In the genomic region with DNA sequence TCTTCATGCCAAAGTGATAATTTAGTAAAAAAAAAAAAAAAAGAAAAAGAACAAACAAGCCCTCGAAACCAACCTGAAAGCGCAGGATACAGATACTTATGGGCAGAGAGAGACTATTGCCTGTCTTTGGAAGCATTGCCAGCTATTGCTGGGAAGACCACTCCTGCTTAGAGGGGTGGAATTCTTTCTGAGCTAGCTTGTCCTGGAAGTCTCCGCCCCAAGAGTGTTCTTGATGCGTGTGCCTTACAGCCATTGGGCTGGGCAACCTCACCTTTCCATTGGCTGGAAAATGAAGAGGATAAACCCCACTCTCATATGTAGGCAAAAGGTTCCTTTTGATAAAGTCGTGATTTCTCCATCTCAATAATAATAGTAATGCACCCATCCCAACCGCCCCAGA, we compare ENCODE assay signal across 22 cellular contexts. TPM values are rescaled to one million over a fixed set of nuclear protein-coding genes. Genes with fewer than 3 reads are reported as not detected.
"Had no signal": no experiment of that assay in that cellular context is flagged by ENCODE, and none has a peak within 500 bp of the region (broad histone marks: within the 10 kb centered on the region; RNA-seq: fewer than 3 reads in every experiment).

No MANE protein-coding gene starts in this region.

- H3K27me3 ChIP-seq: cardiac muscle cell, esophagus squamous epithelium, tibial nerve, uterus had no signal

- DNase-seq: activated CD4-positive, alpha-beta T cell treated with anti-CD3 and anti-CD28 coated beads, Interleukin-2, amount 50 U/mL, for 4 hours; activated gamma-delta T cell; activated T-cell treated with anti-CD3 and anti-CD28 coated beads, Interleukin-2, amount 50 U/mL, for 72 hours; effector CD8-positive, alpha-beta T cell; esophagus squamous epithelium; right cardiac atrium; uterus; WERI-Rb-1 had no signal

- H3K36me3 ChIP-seq: cardiac muscle cell, prostate gland, uterus, WERI-Rb-1 had no signal

- H3K4me3 Mint-ChIP-seq: activated naive CD4-positive, alpha-beta T cell treated with anti-CD3 and anti-CD28 coated beads, Interleukin-2, amount 50 U/mL, for 24 hours; activated T-cell treated with anti-CD3 and anti-CD28 coated beads, Interleukin-2, amount 50 U/mL, for 72 hours; dendritic cell treated with granulocyte-macrophage colony-stimulating factor and Interleukin-4, amounts not matched to agents 40 ng/mL and 50 ng/mL, for 4 days; neural crest cell; stimulated activated naive CD8-positive, alpha-beta T cell treated with anti-CD3 and anti-CD28 coated beads, Interleukin-15, Interleukin-2, amounts not matched to agents 100 ng/mL and 50 ng/mL, for 24 hours had no signal

- FAIRE-seq: astrocyte, islet of Langerhans had no signal

- H3K27me3 Mint-ChIP-seq: dendritic cell treated with granulocyte-macrophage colony-stimulating factor and Interleukin-4, amounts not matched to agents 40 ng/mL and 50 ng/mL, for 4 days; stimulated activated naive CD8-positive, alpha-beta T cell treated with anti-CD3 and anti-CD28 coated beads, Interleukin-15, Interleukin-2, amounts not matched to agents 100 ng/mL and 50 ng/mL, for 24 hours had no signal

- H3K9me3 Mint-ChIP-seq: activated naive CD4-positive, alpha-beta T cell treated with anti-CD3 and anti-CD28 coated beads, Interleukin-2, amount 50 U/mL, for 24 hours; activated T-cell treated with anti-CD3 and anti-CD28 coated beads, Interleukin-2, amount 50 U/mL, for 72 hours; dendritic cell treated with granulocyte-macrophage colony-stimulating factor and Interleukin-4, amounts not matched to agents 40 ng/mL and 50 ng/mL, for 4 days; neural crest cell; stimulated activated naive CD8-positive, alpha-beta T cell treated with anti-CD3 and anti-CD28 coated beads, Interleukin-15, Interleukin-2, amounts not matched to agents 100 ng/mL and 50 ng/mL, for 24 hours had no signal

- H3K4me1 Mint-ChIP-seq: activated naive CD4-positive, alpha-beta T cell treated with anti-CD3 and anti-CD28 coated beads, Interleukin-2, amount 50 U/mL, for 24 hours had no signal

- H3K9me3 ChIP-seq: esophagus squamous epithelium, prostate gland, tibial nerve, uterus had no signal

- H3K27ac ChIP-seq: cardiac muscle cell, esophagus squamous epithelium, prostate gland, skin epidermis, tibial nerve, uterus, WERI-Rb-1 had no signal

- H3K27ac Mint-ChIP-seq: activated naive CD4-positive, alpha-beta T cell treated with anti-CD3 and anti-CD28 coated beads, Interleukin-2, amount 50 U/mL, for 24 hours; activated T-cell treated with anti-CD3 and anti-CD28 coated beads, Interleukin-2, amount 50 U/mL, for 72 hours; dendritic cell treated with granulocyte-macrophage colony-stimulating factor and Interleukin-4, amounts not matched to agents 40 ng/mL and 50 ng/mL, for 4 days; stimulated activated naive CD8-positive, alpha-beta T cell treated with anti-CD3 and anti-CD28 coated beads, Interleukin-15, Interleukin-2, amounts not matched to agents 100 ng/mL and 50 ng/mL, for 24 hours had no signal

- ATAC-seq: activated T-cell treated with anti-CD3 and anti-CD28 coated beads, Interleukin-2, amount 50 U/mL, for 72 hours; left lobe of liver; right cardiac atrium had no signal

- H3K4me3 ChIP-seq: cardiac muscle cell, esophagus squamous epithelium, lung, prostate gland, skin epidermis, tibial nerve, uterus had no signal

- H3K4me1 ChIP-seq: esophagus squamous epithelium, prostate gland, tibial nerve, uterus had no signal

RNA-seq across cellular contexts. Expression of a gene that starts 19.9 kb away (rescaled TPM):
- total RNA-seq: activated CD8-positive, alpha-beta memory T cell treated with anti-CD3 and anti-CD28 coated beads for 36 hours; activated T-cell treated with anti-CD3 and anti-CD28 coated beads, Interleukin-2, amount 50 U/mL, for 72 hours; cardiac muscle cell; left lobe of liver; right cardiac atrium; T-helper 2 cell treated with Interferon-gamma antibody and Interleukin-4, amounts not matched to agents 100 ng/mL and 5 ng/mL, for 36 hours had no signal
